ENCODE assay signal across 1 cellular context in the genomic region with DNA sequence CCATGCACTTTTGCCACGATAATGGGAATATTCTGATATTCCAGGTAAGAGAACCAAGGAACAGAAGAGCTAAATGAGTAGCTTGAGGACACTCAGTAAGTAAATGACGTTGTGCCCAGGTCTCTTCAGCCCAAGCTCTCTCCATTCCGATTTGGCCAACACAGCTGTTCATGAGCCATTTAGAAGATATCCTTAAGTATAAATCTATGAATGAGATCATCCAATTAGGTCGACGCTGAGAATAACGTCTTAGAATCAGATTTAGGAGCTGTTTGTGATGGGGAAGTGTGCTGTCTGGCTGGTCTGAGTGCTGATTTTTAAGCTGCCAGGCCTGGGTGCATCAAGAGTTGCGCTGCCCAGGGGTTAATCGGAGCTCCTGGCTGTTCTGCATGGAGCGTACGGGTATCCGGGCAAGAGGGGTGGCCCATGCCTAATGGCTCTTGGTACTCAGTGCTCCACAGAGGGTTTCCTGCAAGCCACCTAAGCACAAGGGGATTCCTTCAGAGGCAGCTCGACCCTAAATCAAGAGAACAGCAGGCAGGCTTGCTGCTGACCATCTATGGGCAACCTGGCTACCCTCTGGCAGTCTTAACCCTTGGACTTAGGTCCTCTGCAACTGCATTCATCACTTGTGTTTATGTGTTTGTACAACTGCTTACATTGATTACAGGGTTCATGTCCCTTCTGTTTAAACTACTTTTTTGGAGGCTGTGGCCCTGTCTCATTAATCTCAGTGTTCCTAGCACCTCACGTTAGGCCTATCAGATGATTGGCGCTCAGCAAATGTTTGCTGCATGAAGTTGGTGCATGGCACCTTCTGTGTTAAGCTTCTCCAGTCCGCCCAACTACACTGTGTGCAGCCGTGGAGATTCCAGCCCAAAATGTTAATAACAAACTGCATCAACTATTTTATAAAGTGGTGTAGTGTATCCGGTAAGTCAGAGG.
TF ChIP-seq lines count a peak whose summit lies in the region.

No MANE protein-coding gene starts in this region.

TF ChIP-seq in HepG2, 621 proteins besides CTCF, POLR2A, EP300 and RAD21:
- TF ChIP-seq ZNF484 (CRISPR knock-in tag; IDR thresholded peaks at IDR 0.05; ENCODE audit: borderline replicate concordance, low read depth), result no peak
- no peak for TF ChIP-seq ZBTB20 (CRISPR knock-in tag; IDR thresholded peaks at IDR 0.05; ENCODE audit: borderline replicate concordance, low read depth)
- TF ChIP-seq, protein P1, sequence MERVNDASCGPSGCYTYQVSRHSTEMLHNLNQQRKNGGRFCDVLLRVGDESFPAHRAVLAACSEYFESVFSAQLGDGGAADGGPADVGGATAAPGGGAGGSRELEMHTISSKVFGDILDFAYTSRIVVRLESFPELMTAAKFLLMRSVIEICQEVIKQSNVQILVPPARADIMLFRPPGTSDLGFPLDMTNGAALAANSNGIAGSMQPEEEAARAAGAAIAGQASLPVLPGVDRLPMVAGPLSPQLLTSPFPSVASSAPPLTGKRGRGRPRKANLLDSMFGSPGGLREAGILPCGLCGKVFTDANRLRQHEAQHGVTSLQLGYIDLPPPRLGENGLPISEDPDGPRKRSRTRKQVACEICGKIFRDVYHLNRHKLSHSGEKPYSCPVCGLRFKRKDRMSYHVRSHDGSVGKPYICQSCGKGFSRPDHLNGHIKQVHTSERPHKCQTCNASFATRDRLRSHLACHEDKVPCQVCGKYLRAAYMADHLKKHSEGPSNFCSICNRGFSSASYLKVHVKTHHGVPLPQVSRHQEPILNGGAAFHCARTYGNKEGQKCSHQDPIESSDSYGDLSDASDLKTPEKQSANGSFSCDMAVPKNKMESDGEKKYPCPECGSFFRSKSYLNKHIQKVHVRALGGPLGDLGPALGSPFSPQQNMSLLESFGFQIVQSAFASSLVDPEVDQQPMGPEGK (CRISPR knock-in tag; IDR thresholded peaks at IDR 0.05), result no peak
- no peak for TF ChIP-seq SRSF9 (IDR thresholded peaks at IDR 0.05; ENCODE audit: borderline replicate concordance, insufficient read depth, low read depth, low read length, poor library complexity, severe bottlenecking)
- TF ChIP-seq ZSCAN22 (CRISPR knock-in tag; IDR thresholded peaks at IDR 0.05), result no peak
- peak; percentile 99 for TF ChIP-seq ZNF205 (CRISPR knock-in tag; IDR thresholded peaks at IDR 0.05)
- no peak for TF ChIP-seq RFXANK (CRISPR knock-in tag; IDR thresholded peaks at IDR 0.05)
TF ChIP-seq in HepG2: peak in this region for 1.
